Comparison of ENCODE assay signal across 31 cellular contexts in genomic region chr12:21183721-21184275, GRCh38. TPM values are rescaled to one million over a fixed set of nuclear protein-coding genes. Genes with fewer than 3 reads are reported as not detected.
"Had no signal": no experiment of that assay in that cellular context is flagged by ENCODE, and none has a peak within 500 bp of the region (broad histone marks: within the 10 kb centered on the region; RNA-seq: fewer than 3 reads in every experiment).

No MANE protein-coding gene starts in this region.

- H3K4me3 ChIP-seq: hepatocyte, left ventricle myocardium inferior, sigmoid colon, spleen, thyroid gland, upper lobe of right lung had no signal

- H3K4me2 ChIP-seq: hepatocyte had no signal

- H3K27me3 ChIP-seq: foreskin keratinocyte, hepatocyte, sigmoid colon, spleen, thyroid gland, upper lobe of right lung had no signal

- H3K27ac ChIP-seq: foreskin keratinocyte, hepatocyte, left ventricle myocardium inferior, sigmoid colon, spleen, thyroid gland, upper lobe of right lung had no signal

- H3K36me3 Mint-ChIP-seq: mesothelial cell of epicardium, natural killer cell had no signal

- H3K79me2 ChIP-seq: hepatocyte had no signal

- ATAC-seq: activated naive CD8-positive, alpha-beta T cell treated with anti-CD3 and anti-CD28 coated beads, Interleukin-2, amount 50 U/mL, for 24 hours; activated T-cell treated with anti-CD3 and anti-CD28 coated beads, Interleukin-2, amount 50 U/mL, for 4 hours; foreskin keratinocyte; natural killer cell; T-helper 17 cell; upper lobe of right lung had no signal

- DNase-seq: activated CD4-positive, alpha-beta T cell treated with anti-CD3 and anti-CD28 coated beads for 4 hours; activated CD4-positive, alpha-beta T cell treated with anti-CD3 and anti-CD28 coated beads, Interleukin-2, amount 50 U/mL, for 48 hours; activated CD4-positive, CD25-positive, alpha-beta regulatory T cell; activated CD8-positive, alpha-beta memory T cell treated with anti-CD3 and anti-CD28 coated beads, Interleukin-2, amount 50 U/mL, for 48 hours; activated naive CD4-positive, alpha-beta T cell treated with anti-CD3 and anti-CD28 coated beads for 36 hours; activated naive CD8-positive, alpha-beta T cell treated with anti-CD3 and anti-CD28 coated beads, Interleukin-2, amount 50 U/mL, for 24 hours; activated T-cell treated with anti-CD3 and anti-CD28 coated beads, Interleukin-2, amount 50 U/mL, for 4 hours; aorta; cortex of kidney; erythroblast; foreskin keratinocyte; glutamatergic neuron; left ventricle myocardium inferior; natural killer cell; retina; sigmoid colon; spleen; stimulated activated CD4-positive, alpha-beta T cell treated with anti-CD3 and anti-CD28 coated beads, Interleukin-4, amount 100 ng/mL, for 24 hours; stimulated activated naive CD4-positive, alpha-beta T cell treated with Interleukin-2 at 50 U/mL for 16 hours; SW 1271; T-helper 17 cell; thyroid gland; upper lobe of right lung had no signal

- H3K36me3 ChIP-seq: left ventricle myocardium inferior, sigmoid colon, spleen, thyroid gland, upper lobe of right lung had no signal

- H3K27me3 Mint-ChIP-seq: activated naive CD8-positive, alpha-beta T cell treated with anti-CD3 and anti-CD28 coated beads, Interleukin-2, amount 50 U/mL, for 24 hours had no signal

- H3K9me3 Mint-ChIP-seq: activated naive CD4-positive, alpha-beta T cell treated with anti-CD3 and anti-CD28 coated beads for 36 hours; activated naive CD8-positive, alpha-beta T cell treated with anti-CD3 and anti-CD28 coated beads, Interleukin-2, amount 50 U/mL, for 24 hours; activated T-cell treated with anti-CD3 and anti-CD28 coated beads, Interleukin-2, amount 50 U/mL, for 4 hours; mesothelial cell of epicardium had no signal

- H3K27ac Mint-ChIP-seq: activated naive CD4-positive, alpha-beta T cell treated with anti-CD3 and anti-CD28 coated beads for 36 hours; activated naive CD8-positive, alpha-beta T cell treated with anti-CD3 and anti-CD28 coated beads, Interleukin-2, amount 50 U/mL, for 24 hours; mesothelial cell of epicardium; natural killer cell; T-helper 17 cell had no signal

- H2AFZ ChIP-seq: hepatocyte had no signal

- H3K4me1 ChIP-seq: foreskin keratinocyte, left ventricle myocardium inferior, sigmoid colon, spleen, thyroid gland, upper lobe of right lung had no signal

- H3K4me1 Mint-ChIP-seq: activated naive CD8-positive, alpha-beta T cell treated with anti-CD3 and anti-CD28 coated beads, Interleukin-2, amount 50 U/mL, for 24 hours; mesothelial cell of epicardium; natural killer cell; T-helper 17 cell had no signal

- H3K4me3 Mint-ChIP-seq: activated naive CD4-positive, alpha-beta T cell treated with anti-CD3 and anti-CD28 coated beads for 36 hours; activated naive CD8-positive, alpha-beta T cell treated with anti-CD3 and anti-CD28 coated beads, Interleukin-2, amount 50 U/mL, for 24 hours; activated T-cell treated with anti-CD3 and anti-CD28 coated beads, Interleukin-2, amount 50 U/mL, for 4 hours; mesothelial cell of epicardium; natural killer cell; T-helper 17 cell had no signal

- H3K9me3 ChIP-seq: sigmoid colon, spleen, thyroid gland, upper lobe of right lung had no signal

RNA-seq across cellular contexts. Expression of gene SLCO1B1, which starts 52.8 kb away (rescaled TPM):
- total RNA-seq: activated CD8-positive, alpha-beta memory T cell treated with anti-CD3 and anti-CD28 coated beads for 36 hours; activated naive CD4-positive, alpha-beta T cell treated with anti-CD3 and anti-CD28 coated beads for 36 hours; activated T-cell treated with anti-CD3 and anti-CD28 coated beads, Interleukin-2, amount 50 U/mL, for 4 hours; aorta; bronchial epithelial cell; foreskin keratinocyte; left ventricle myocardium inferior; lung microvascular endothelial cell; natural killer cell; osteoblast; posterior vena cava; sigmoid colon; spleen; subcutaneous adipose tissue; T-helper 17 cell; thyroid gland; upper lobe of right lung had no signal
- polyA plus RNA-seq: aorta, foreskin keratinocyte, sigmoid colon, spleen had no signal
